In the genomic region with DNA sequence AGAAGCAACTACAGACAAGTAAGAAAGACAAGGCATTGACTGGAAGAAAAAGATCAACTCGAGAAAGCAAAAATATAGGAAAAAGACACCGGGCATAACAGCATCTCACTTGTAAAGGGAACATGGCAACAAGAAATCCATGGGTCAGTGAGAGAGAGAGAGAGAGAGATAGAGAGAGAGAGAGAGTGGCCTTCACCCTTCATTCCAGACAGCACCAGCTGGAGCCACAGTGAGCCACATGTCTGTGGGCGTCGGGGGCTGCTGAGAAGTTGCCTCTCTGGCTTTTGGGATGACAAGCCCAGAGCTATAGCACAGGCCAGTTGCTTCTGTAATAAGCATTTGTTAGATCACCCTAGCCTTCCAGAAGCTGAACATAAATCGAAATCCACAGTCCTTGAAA, we compare ENCODE assay signal across 2 cellular contexts.
TF ChIP-seq lines count a peak whose summit lies in the region.

No MANE protein-coding gene starts in this region.

TF ChIP-seq in SK-N-SH, 30 proteins besides CTCF, POLR2A, EP300 and RAD21:
- TF ChIP-seq, protein P1, sequence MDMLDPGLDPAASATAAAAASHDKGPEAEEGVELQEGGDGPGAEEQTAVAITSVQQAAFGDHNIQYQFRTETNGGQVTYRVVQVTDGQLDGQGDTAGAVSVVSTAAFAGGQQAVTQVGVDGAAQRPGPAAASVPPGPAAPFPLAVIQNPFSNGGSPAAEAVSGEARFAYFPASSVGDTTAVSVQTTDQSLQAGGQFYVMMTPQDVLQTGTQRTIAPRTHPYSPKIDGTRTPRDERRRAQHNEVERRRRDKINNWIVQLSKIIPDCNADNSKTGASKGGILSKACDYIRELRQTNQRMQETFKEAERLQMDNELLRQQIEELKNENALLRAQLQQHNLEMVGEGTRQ (IDR thresholded peaks at IDR 0.05; ENCODE audit: borderline replicate concordance, low read depth, low read length): no peak
- TF ChIP-seq GATA2 (CRISPR knock-in tag; IDR thresholded peaks at IDR 0.05) (no peak), TCF12 (IDR thresholded peaks at IDR 0.05) (no peak), FOXM1 (IDR thresholded peaks at IDR 0.05; ENCODE audit: low read depth) (no peak)

TF ChIP-seq in SK-N-SH treated with all-trans-retinoic acid at 6 μM for 48 hours, 23 proteins besides CTCF, POLR2A, EP300 and RAD21 (continued from another document):
- TF ChIP-seq TSHZ2 (CRISPR knock-in tag; IDR thresholded peaks at IDR 0.05) (no peak), ZNF8 (CRISPR knock-in tag; IDR thresholded peaks at IDR 0.05) (no peak), ZFP30 (CRISPR knock-in tag; IDR thresholded peaks at IDR 0.05) (no peak), ARNTL (CRISPR knock-in tag; IDR thresholded peaks at IDR 0.05; ENCODE audit: borderline replicate concordance, low read depth) (no peak), OSR1 (CRISPR knock-in tag; IDR thresholded peaks at IDR 0.05) (no peak), POU6F1 (CRISPR knock-in tag; IDR thresholded peaks at IDR 0.05; ENCODE audit: borderline replicate concordance, low read depth) (no peak), GLIS3 (CRISPR knock-in tag; IDR thresholded peaks at IDR 0.05) (no peak), BACH2 (CRISPR knock-in tag; IDR thresholded peaks at IDR 0.05; ENCODE audit: borderline replicate concordance) (no peak), CSDC2 (CRISPR knock-in tag; IDR thresholded peaks at IDR 0.05) (no peak), RARB (CRISPR knock-in tag; IDR thresholded peaks at IDR 0.05) (no peak), ESRRG (CRISPR knock-in tag; IDR thresholded peaks at IDR 0.05) (no peak), ZNF70 (CRISPR knock-in tag; IDR thresholded peaks at IDR 0.05) (no peak), CREB5 (CRISPR knock-in tag; IDR thresholded peaks at IDR 0.05; ENCODE audit: low read depth) (no peak), ZFP3 (CRISPR knock-in tag; IDR thresholded peaks at IDR 0.05) (no peak), ZNF565 (CRISPR knock-in tag; conservative IDR thresholded peaks at IDR 0.05; ENCODE audit: low read depth) (no peak), PPARA (CRISPR knock-in tag; IDR thresholded peaks at IDR 0.05; ENCODE audit: borderline replicate concordance) (no peak)
- TF ChIP-seq, protein P2, sequence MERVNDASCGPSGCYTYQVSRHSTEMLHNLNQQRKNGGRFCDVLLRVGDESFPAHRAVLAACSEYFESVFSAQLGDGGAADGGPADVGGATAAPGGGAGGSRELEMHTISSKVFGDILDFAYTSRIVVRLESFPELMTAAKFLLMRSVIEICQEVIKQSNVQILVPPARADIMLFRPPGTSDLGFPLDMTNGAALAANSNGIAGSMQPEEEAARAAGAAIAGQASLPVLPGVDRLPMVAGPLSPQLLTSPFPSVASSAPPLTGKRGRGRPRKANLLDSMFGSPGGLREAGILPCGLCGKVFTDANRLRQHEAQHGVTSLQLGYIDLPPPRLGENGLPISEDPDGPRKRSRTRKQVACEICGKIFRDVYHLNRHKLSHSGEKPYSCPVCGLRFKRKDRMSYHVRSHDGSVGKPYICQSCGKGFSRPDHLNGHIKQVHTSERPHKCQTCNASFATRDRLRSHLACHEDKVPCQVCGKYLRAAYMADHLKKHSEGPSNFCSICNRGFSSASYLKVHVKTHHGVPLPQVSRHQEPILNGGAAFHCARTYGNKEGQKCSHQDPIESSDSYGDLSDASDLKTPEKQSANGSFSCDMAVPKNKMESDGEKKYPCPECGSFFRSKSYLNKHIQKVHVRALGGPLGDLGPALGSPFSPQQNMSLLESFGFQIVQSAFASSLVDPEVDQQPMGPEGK (CRISPR knock-in tag; IDR thresholded peaks at IDR 0.05; ENCODE audit: borderline replicate concordance): no peak
- TF ChIP-seq, protein P3, sequence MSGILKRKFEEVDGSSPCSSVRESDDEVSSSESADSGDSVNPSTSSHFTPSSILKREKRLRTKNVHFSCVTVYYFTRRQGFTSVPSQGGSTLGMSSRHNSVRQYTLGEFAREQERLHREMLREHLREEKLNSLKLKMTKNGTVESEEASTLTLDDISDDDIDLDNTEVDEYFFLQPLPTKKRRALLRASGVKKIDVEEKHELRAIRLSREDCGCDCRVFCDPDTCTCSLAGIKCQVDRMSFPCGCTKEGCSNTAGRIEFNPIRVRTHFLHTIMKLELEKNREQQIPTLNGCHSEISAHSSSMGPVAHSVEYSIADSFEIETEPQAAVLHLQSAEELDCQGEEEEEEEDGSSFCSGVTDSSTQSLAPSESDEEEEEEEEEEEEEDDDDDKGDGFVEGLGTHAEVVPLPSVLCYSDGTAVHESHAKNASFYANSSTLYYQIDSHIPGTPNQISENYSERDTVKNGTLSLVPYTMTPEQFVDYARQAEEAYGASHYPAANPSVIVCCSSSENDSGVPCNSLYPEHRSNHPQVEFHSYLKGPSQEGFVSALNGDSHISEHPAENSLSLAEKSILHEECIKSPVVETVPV (CRISPR knock-in tag; IDR thresholded peaks at IDR 0.05): no peak
